In genomic region chr2:71277536-71278103, GRCh38 we compare ENCODE assay signal across 1 cellular context.
TF ChIP-seq lines count a peak whose summit lies in the region.

No MANE protein-coding gene starts in this region.

TF ChIP-seq in HCT116, 20 proteins besides CTCF, POLR2A, EP300 and RAD21 (continued from another document):
- TF ChIP-seq REST (IDR thresholded peaks at IDR 0.05; ENCODE audit: low read depth) (no peak), EGR1 (IDR thresholded peaks at IDR 0.05; ENCODE audit: low read depth) (no peak), ZFX (IDR thresholded peaks at IDR 0.05) (no peak), CBX3 (IDR thresholded peaks at IDR 0.05; ENCODE audit: low read depth) (no peak)
